Comparison of ENCODE assay signal across 1 cellular context in genomic region chr1:157277281-157277680, GRCh38.
TF ChIP-seq lines count a peak whose summit lies in the region.

No MANE protein-coding gene starts in this region.

TF ChIP-seq in K562, 482 proteins besides CTCF, POLR2A, EP300 and RAD21 (continued from another document):
- TF ChIP-seq AFF1 (IDR thresholded peaks at IDR 0.05; ENCODE audit: low read depth in 1 of 2, partially characterized antibody in 2 of 2), result no peak
- peak; percentile 50 for TF ChIP-seq RBFOX2 (IDR thresholded peaks at IDR 0.05; ENCODE audit: low read depth, low read length)
